ENCODE assay signal across 1 cellular context in genomic region chr9:109247228-109247627, GRCh38.
TF ChIP-seq lines count a peak whose summit lies in the region.

No MANE protein-coding gene starts in this region.

TF ChIP-seq in WTC11, 78 proteins besides CTCF, POLR2A, EP300 and RAD21 (continued from another document):
- TF ChIP-seq FOXP4 (CRISPR knock-in tag; IDR thresholded peaks at IDR 0.05): no peak
- TF ChIP-seq ZNF671 (CRISPR knock-in tag; IDR thresholded peaks at IDR 0.05): no peak
- no peak for TF ChIP-seq ATF1 (CRISPR knock-in tag; IDR thresholded peaks at IDR 0.05)
- TF ChIP-seq GRHL2 (CRISPR knock-in tag; IDR thresholded peaks at IDR 0.05; ENCODE audit: insufficient replicate concordance, severe bottlenecking): no peak
- no peak for TF ChIP-seq ZNF512 (CRISPR knock-in tag; IDR thresholded peaks at IDR 0.05; ENCODE audit: borderline replicate concordance)
